1 cellular context compared by ENCODE assay signal in genomic region chr17:57486416-57486815, GRCh38.
TF ChIP-seq lines count a peak whose summit lies in the region.

No MANE protein-coding gene starts in this region.

TF ChIP-seq in IMR-90, 13 proteins besides CTCF, POLR2A, EP300 and RAD21 (continued from another document):
- TF ChIP-seq USF2 (IDR thresholded peaks at IDR 0.05; ENCODE audit: low read depth, low read length) (no peak), ELK1 (IDR thresholded peaks at IDR 0.05; ENCODE audit: borderline replicate concordance, low read depth, low read length) (no peak), NFE2L2 (IDR thresholded peaks at IDR 0.05; ENCODE audit: low read depth, low read length) (no peak), MAFK (IDR thresholded peaks at IDR 0.05; ENCODE audit: low read depth, low read length) (no peak), MAZ (IDR thresholded peaks at IDR 0.05; ENCODE audit: borderline replicate concordance, low read depth, low read length) (no peak), FOS (IDR thresholded peaks at IDR 0.05; ENCODE audit: low read depth, low read length) (no peak), BHLHE40 (IDR thresholded peaks at IDR 0.05; ENCODE audit: low read depth, low read length) (no peak), MXI1 (IDR thresholded peaks at IDR 0.05; ENCODE audit: borderline replicate concordance, low read depth, low read length) (no peak)
